ENCODE assay signal across 2 cellular contexts in genomic region chr6:33392979-33393378, GRCh38.
TF ChIP-seq lines count a peak whose summit lies in the region.

No MANE protein-coding gene starts in this region.

TF ChIP-seq in SK-N-SH, 30 proteins besides CTCF, POLR2A, EP300 and RAD21 (continued from another document):
- TF ChIP-seq PBX3 (IDR thresholded peaks at IDR 0.05) (no peak), FOXM1 (IDR thresholded peaks at IDR 0.05; ENCODE audit: low read depth) (no peak), RCOR1 (IDR thresholded peaks at IDR 0.05; ENCODE audit: low read length) (no peak), NFIC (IDR thresholded peaks at IDR 0.05; ENCODE audit: borderline replicate concordance) (no peak), FOXJ3 (CRISPR knock-in tag; IDR thresholded peaks at IDR 0.05) (no peak), CHD2 (IDR thresholded peaks at IDR 0.05; ENCODE audit: low read length, partially characterized antibody) (no peak), MEF2A (IDR thresholded peaks at IDR 0.05; ENCODE audit: borderline replicate concordance, low read depth) (no peak), SIN3A (IDR thresholded peaks at IDR 0.05; ENCODE audit: borderline replicate concordance, low read depth, low read length) (no peak), IRF3 (IDR thresholded peaks at IDR 0.05; ENCODE audit: low read depth, low read length) (no peak), YY1 (IDR thresholded peaks at IDR 0.05; ENCODE audit: low read depth) (no peak), REST (IDR thresholded peaks at IDR 0.05; ENCODE audit: low read depth, low read length) (no peak), RFX5 (IDR thresholded peaks at IDR 0.05; ENCODE audit: low read length) (no peak), EZH2phosphoT487 (IDR thresholded peaks at IDR 0.05; ENCODE audit: borderline replicate concordance, low read depth) (no peak)

TF ChIP-seq in SK-N-SH treated with all-trans-retinoic acid at 6 μM for 48 hours, 23 proteins besides CTCF, POLR2A, EP300 and RAD21 (continued from another document):
- TF ChIP-seq CREB5 (CRISPR knock-in tag; IDR thresholded peaks at IDR 0.05; ENCODE audit: low read depth) (no peak), ISL1 (CRISPR knock-in tag; IDR thresholded peaks at IDR 0.05) (no peak)
